In the genomic region with DNA sequence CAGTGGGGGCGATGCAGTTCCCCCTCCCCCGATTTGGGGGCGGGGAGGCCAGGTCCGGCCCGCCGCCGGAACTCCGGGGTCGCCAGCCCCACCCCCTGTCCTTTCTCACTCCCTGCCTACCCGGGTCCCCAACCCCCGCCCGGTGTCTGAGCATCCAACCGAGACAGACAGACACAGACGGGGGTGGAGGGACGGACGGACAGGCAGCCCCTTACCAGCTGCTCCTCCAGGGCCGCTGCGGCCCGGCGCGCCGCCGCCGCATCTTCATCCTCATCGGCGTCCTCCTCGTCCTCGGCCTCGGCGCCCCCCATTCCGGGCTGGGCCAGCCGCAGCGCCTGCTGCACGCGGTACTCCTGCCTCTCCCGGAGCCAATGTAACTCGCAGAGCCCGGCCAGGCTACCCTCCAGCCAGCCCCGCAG, we compare ENCODE assay signal across 6 cellular contexts. TPM values are rescaled to one million over a fixed set of nuclear protein-coding genes. Genes with fewer than 3 reads are reported as not detected.
DNase-seq lines count a peak whose midpoint lies in the region; ATAC-seq and TF ChIP-seq lines count a peak whose summit lies in the region.

No MANE protein-coding gene starts in this region.

- DNase-seq in LNCaP clone FGC (ENCODE audit: low read depth) (no peak), cardiac septum (ENCODE audit: low spot score) (peak; percentile 77), thyroid gland (no peak)

- H3K4me3 ChIP-seq in BLaER1 = peak overlapping the region; percentile 74
- peak overlapping the region; percentile 47 for H3K4me3 ChIP-seq in LNCaP clone FGC (ENCODE audit: low read depth, low read length)
- H3K4me3 ChIP-seq in thyroid gland (replicated peaks in 1 of 3) = peak overlapping the region in 2 of 3 donors; percentile 18 to 47

- H3K4me1 ChIP-seq in BLaER1 (peaks cover 28% of the 10 kb centered on the region), thyroid gland (peaks cover 19 to 20% of the 10 kb centered on the region in 2 donors)

- H3K27ac ChIP-seq in BLaER1 (0 out of 2 replicates have a peak overlapping the region, but pooled peaks have one; percentile 49), thyroid gland (peak overlapping the region in 2 of 3 donors; percentile 14 to 18)

- TF ChIP-seq CTCF in LNCaP clone FGC (IDR thresholded peaks at IDR 0.05; ENCODE audit: control insufficient read depth, extremely low read depth, insufficient read depth) (no peak), thyroid gland (IDR thresholded peaks at IDR 0.05) (no peak)

- peak overlapping the region; percentile 99 for H3K4me2 ChIP-seq in BLaER1

- peak overlapping the region; percentile 70 for H3K9ac ChIP-seq in BLaER1

- H3K27me3 ChIP-seq in BLaER1 = no peaks in the 10 kb centered on the region
- H3K27me3 ChIP-seq in thyroid gland = no peaks in the 10 kb centered on the region

- no peak for TF ChIP-seq POLR2A in thyroid gland (IDR thresholded peaks at IDR 0.05)

- intact Hi-C loops in cardiac septum (cut with DNase I) = loop anchor here (10.0 kb wide), 1 partner anchor 116 kb away; no protein-coding TSS in a partner anchor
- intact Hi-C loops in thyroid gland (cut with DNase I) = loop anchor here (5.0 kb wide), 3 partner anchors 43 to 133 kb away; a partner anchor contains a TSS

- WGBS in thyroid gland, 2 donors = 0 to 2% methylated on average over 8 to 23 of the region's 39 CpGs

- H3K36me3 ChIP-seq in BLaER1 (no peaks in the 10 kb centered on the region), thyroid gland (no peaks in the 10 kb centered on the region)

- H3K9me3 ChIP-seq in BLaER1 = no peaks in the 10 kb centered on the region
- H3K9me3 ChIP-seq in thyroid gland = no peaks in the 10 kb centered on the region

- no peaks in the 10 kb centered on the region for H4K20me1 ChIP-seq in BLaER1

- no peak for ATAC-seq in HG02973 (IDR thresholded peaks at IDR 0.05; ENCODE audit: unreplicated experiment)
- no peak for ATAC-seq in GM18858 (IDR thresholded peaks at IDR 0.05; ENCODE audit: unreplicated experiment)

RNA-seq across cellular contexts. Expression of a gene that starts 0.4 kb away (rescaled TPM):
- total RNA-seq in cardiac septum (23.8 TPM), thyroid gland (1 to 10 TPM; 1.7 to 3.2 (median 2.7) TPM)

RNA-seq across cellular contexts. Expression of a gene that starts 24.6 kb away (rescaled TPM):
- total RNA-seq in cardiac septum = not detected
- total RNA-seq in thyroid gland = not detected

RNA-seq across cellular contexts. Expression of a gene that starts 35.7 kb away (rescaled TPM):
- 8.6 TPM for total RNA-seq in cardiac septum
- 10 to 100 TPM in 2 of 4 donors, 1 to 10 TPM in 2; 9.0 to 21.9 (median 12.7) TPM for total RNA-seq in thyroid gland

RNA-seq across cellular contexts. Expression of a gene that starts 56.3 kb away (rescaled TPM):
- total RNA-seq in cardiac septum = 13.3 TPM
- total RNA-seq in thyroid gland = 10 to 100 TPM; 23.7 to 40.7 (median 32.7) TPM

RNA-seq across cellular contexts. Expression of a gene that starts 59.5 kb away (rescaled TPM):
- total RNA-seq in cardiac septum = 271 TPM
- 100 to 1,000 TPM; 108 to 190 (median 155) TPM for total RNA-seq in thyroid gland
